In the genomic region with DNA sequence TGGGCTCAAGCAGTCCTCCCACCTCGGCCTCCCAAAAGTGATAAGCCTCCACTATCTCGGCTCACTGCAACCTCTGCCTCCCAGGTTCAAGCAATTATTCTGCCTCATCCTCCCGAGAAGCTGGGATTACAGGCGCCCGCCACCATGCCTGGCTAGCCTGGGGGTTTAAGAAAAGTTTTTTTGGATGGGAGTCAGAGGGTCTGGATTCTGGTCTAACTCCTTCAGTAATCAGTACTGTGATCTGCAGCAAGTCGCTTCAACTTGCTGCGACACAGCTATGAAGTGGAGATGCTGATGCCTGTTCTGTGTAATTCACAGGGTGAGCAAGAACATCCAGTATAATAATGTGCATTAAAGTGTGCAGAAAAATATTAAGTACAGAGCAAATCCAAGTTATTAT, we compare ENCODE assay signal across 17 cellular contexts.
DNase-seq lines count a peak whose midpoint lies in the region; ATAC-seq and TF ChIP-seq lines count a peak whose summit lies in the region.
"Had no signal": no experiment of that assay in that cellular context is flagged by ENCODE, and none has a peak within 500 bp of the region (broad histone marks: within the 10 kb centered on the region; RNA-seq: fewer than 3 reads in every experiment).

No MANE protein-coding gene starts in this region.

- peaks cover 45% of the 10 kb centered on the region for H3K27me3 Mint-ChIP-seq in HFFc6 (ENCODE audit: insufficient read depth)
- H3K27me3 Mint-ChIP-seq in chondrocyte (ENCODE audit: low read depth), result no peaks in the 10 kb centered on the region
- no peaks in the 10 kb centered on the region for H3K27me3 Mint-ChIP-seq in osteocyte (ENCODE audit: unreplicated experiment)
- H3K27me3 Mint-ChIP-seq: CD4-positive, CD25-positive, alpha-beta regulatory T cell had no signal

- H3K36me3 Mint-ChIP-seq in HFFc6 (ENCODE audit: low read depth), result peaks cover 88% of the 10 kb centered on the region
- peaks cover 49% of the 10 kb centered on the region for H3K36me3 Mint-ChIP-seq in chondrocyte (ENCODE audit: low read depth)
- H3K36me3 Mint-ChIP-seq in osteocyte (ENCODE audit: unreplicated experiment), result peaks cover 59% of the 10 kb centered on the region
- H3K36me3 Mint-ChIP-seq: CD4-positive, CD25-positive, alpha-beta regulatory T cell had no signal

- H3K9me3 ChIP-seq in tibial artery, result peaks cover 0 to 7% (median 0%) of the 10 kb centered on the region in 3 donors
- H3K9me3 ChIP-seq in breast epithelium, result peaks cover 0 to 16% of the 10 kb centered on the region in 2 donors

- H3K4me1 ChIP-seq in tibial artery (peaks cover 0 to 73% (median 58%) of the 10 kb centered on the region in 4 donors), breast epithelium (peaks cover 0 to 4% of the 10 kb centered on the region in 2 donors)
- H3K4me1 ChIP-seq: HAP-1 had no signal

- H3K27ac ChIP-seq in tibial artery, result peak overlapping the region; percentile 34 to 67
- no peak overlapping the region for H3K27ac ChIP-seq in breast epithelium
- H3K27ac ChIP-seq: BLaER1 treated with 17β-estradiol and CSF1 and Interleukin-3, amounts not matched to agents 10 nM and 100 nM; HL-60 had no signal

- H3K9me3 Mint-ChIP-seq in HFFc6 (peaks cover 47% of the 10 kb centered on the region), chondrocyte (ENCODE audit: low read depth) (no peaks in the 10 kb centered on the region), osteocyte (ENCODE audit: unreplicated experiment) (peaks cover 5% of the 10 kb centered on the region)

- H3K27ac Mint-ChIP-seq in HFFc6, result peak overlapping the region; percentile 5; the same call in 1 of the 2 replicates
- H3K27ac Mint-ChIP-seq in chondrocyte (ENCODE audit: unreplicated experiment), result peak overlapping the region; percentile 72
- peak overlapping the region; percentile 10 for H3K27ac Mint-ChIP-seq in osteocyte (ENCODE audit: unreplicated experiment)
- H3K27ac Mint-ChIP-seq: B cell; CD4-positive, CD25-positive, alpha-beta regulatory T cell; CD8-positive, alpha-beta memory T cell had no signal

- H3K4me1 Mint-ChIP-seq in HFFc6 (ENCODE audit: low read depth), result peaks cover 84% of the 10 kb centered on the region
- peaks cover 79% of the 10 kb centered on the region for H3K4me1 Mint-ChIP-seq in chondrocyte (ENCODE audit: low read depth)
- H3K4me1 Mint-ChIP-seq in osteocyte (ENCODE audit: unreplicated experiment), result peaks cover 58% of the 10 kb centered on the region
- H3K4me1 Mint-ChIP-seq: CD4-positive, CD25-positive, alpha-beta regulatory T cell; CD8-positive, alpha-beta memory T cell had no signal

- TF ChIP-seq CTCF in HFFc6 (IDR thresholded peaks at IDR 0.05) (no peak), chondrocyte (IDR thresholded peaks at IDR 0.05) (no peak), osteocyte (IDR thresholded peaks at IDR 0.05) (no peak), tibial artery (IDR thresholded peaks at IDR 0.05) (no peak), breast epithelium (IDR thresholded peaks at IDR 0.05) (no peak)

- TF ChIP-seq POLR2A in breast epithelium (IDR thresholded peaks at IDR 0.05), result no peak

- no peaks in the 10 kb centered on the region for H3K27me3 ChIP-seq in tibial artery
- H3K27me3 ChIP-seq in breast epithelium, result no peaks in the 10 kb centered on the region
- H3K27me3 ChIP-seq: BLaER1 treated with 17β-estradiol and CSF1 and Interleukin-3, amounts not matched to agents 10 nM and 100 nM had no signal

- H3K36me3 ChIP-seq in tibial artery, result peaks cover 4 to 32% (median 6%) of the 10 kb centered on the region in 3 donors
- H3K36me3 ChIP-seq in breast epithelium, result no peaks in the 10 kb centered on the region
- H3K36me3 ChIP-seq: HAP-1 had no signal

- H3K4me3 ChIP-seq in tibial artery (no peak overlapping the region), breast epithelium (no peak overlapping the region)
- H3K4me3 ChIP-seq: BLaER1 treated with 17β-estradiol and CSF1 and Interleukin-3, amounts not matched to agents 10 nM and 100 nM; HAP-1; K562 had no signal

- DNase-seq in HFFc6 (no peak), chondrocyte (ENCODE audit: low spot score) (no peak), osteocyte (ENCODE audit: extremely low spot score, unreplicated experiment) (no peak), tibial artery (no peak), breast epithelium (ENCODE audit: low spot score in 2 of 2) (no peak), UCSD-AML1 (lab: John Stamatoyannopoulos, UW; ENCODE audit: unreplicated experiment) (no peak), DMS 273 treated with DMSO at 0.1 percent for 48 hours (lab: John Stamatoyannopoulos, UW) (no peak)
- DNase-seq: CD4-positive, CD25-positive, alpha-beta regulatory T cell; CD8-positive, alpha-beta memory T cell; COR-L47; GDM1 had no signal

- intact Hi-C loops in tibial artery (cut with DNase I; ENCODE audit: low total_unique reads), result no loop called here
- intact Hi-C loops in breast epithelium (cut with DNase I; ENCODE audit: low total_unique reads), result no loop called here

- H3K4me3 Mint-ChIP-seq in HFFc6, result no peak overlapping the region
- no peak overlapping the region for H3K4me3 Mint-ChIP-seq in chondrocyte (ENCODE audit: unreplicated experiment)
- H3K4me3 Mint-ChIP-seq in osteocyte (ENCODE audit: unreplicated experiment), result no peak overlapping the region
- H3K4me3 Mint-ChIP-seq: B cell; CD4-positive, CD25-positive, alpha-beta regulatory T cell; CD8-positive, alpha-beta memory T cell had no signal

- no peak for ATAC-seq in HG03175 (IDR thresholded peaks at IDR 0.05; ENCODE audit: unreplicated experiment)
- ATAC-seq: K562 had no signal

Comparison
In these comparisons a context has a peak if more than half of its experiments do, and no peak if none do; other contexts are left out.
1. H3K27ac Mint-ChIP-seq: peak in every context shown above with its lines; median percentile 72 in chondrocyte; 10 in osteocyte; 5 in HFFc6.
2. H3K27ac ChIP-seq: peak in tibial artery (2 of 2); none in breast epithelium (0 of 2).